In genomic region chr10:45453639-45454250, GRCh38 we compare ENCODE assay signal across 13 cellular contexts.
DNase-seq lines count a peak whose midpoint lies in the region; ATAC-seq, FAIRE-seq and TF ChIP-seq lines count a peak whose summit lies in the region.
"Had no signal": no experiment of that assay in that cellular context is flagged by ENCODE, and none has a peak within 500 bp of the region (broad histone marks: within the 10 kb centered on the region; RNA-seq: fewer than 3 reads in every experiment).

No MANE protein-coding gene starts in this region.

- peaks cover 9% of the 10 kb centered on the region for H3K4me1 Mint-ChIP-seq in endodermal cell

- no peak for FAIRE-seq in pancreas (lab: Jason Lieb, UNC)

- H3K9me3 Mint-ChIP-seq in endodermal cell: no peaks in the 10 kb centered on the region

- no TSS peak for BruUV-seq in A673 (replicated peaks; lab: Mats Ljungman, UMichigan)

- H3K36me3 Mint-ChIP-seq in endodermal cell (ENCODE audit: low read depth): peaks cover 15% of the 10 kb centered on the region

- 88% methylated on average over 7 to 9 of the region's 9 CpGs for WGBS in endodermal cell (ENCODE audit: insufficient coverage in 1 of 2, insufficient read length in 1 of 2), 2 experiments
- 65 to 66% methylated on average over 9 of the region's 9 CpGs for WGBS in pancreas, 2 donors

- peak overlapping the region; percentile 83 for H3K27ac Mint-ChIP-seq in endodermal cell

- H3K9me3 ChIP-seq in endodermal cell (ENCODE audit: control insufficient read depth, low read length): no peaks in the 10 kb centered on the region
- no peaks in the 10 kb centered on the region for H3K9me3 ChIP-seq in pancreas
- no peaks in the 10 kb centered on the region for H3K9me3 ChIP-seq in A673 (ENCODE audit: low read depth, low read length, poor library complexity, severe bottlenecking)
- H3K9me3 ChIP-seq: thoracic aorta had no signal

- H3K4me3 ChIP-seq in endodermal cell (ENCODE audit: low read length) (no peak overlapping the region), pancreas (no peak overlapping the region), A673 (ENCODE audit: low read depth, low read length, poor library complexity, severe bottlenecking) (no peak overlapping the region)
- H3K4me3 ChIP-seq: thoracic aorta had no signal

- no peaks in the 10 kb centered on the region for H3K27me3 Mint-ChIP-seq in endodermal cell (ENCODE audit: insufficient read depth)

- CTCF ChIA-PET in A673 (lab: Charles Lee): no interaction called here

- H3K4me3 Mint-ChIP-seq in endodermal cell: no peak overlapping the region

- no peak overlapping the region for H3K9ac ChIP-seq in endodermal cell (ENCODE audit: extremely low read depth, low read length, poor library complexity, severe bottlenecking)

- TF ChIP-seq CTCF in endodermal cell (conservative IDR thresholded peaks at IDR 0.05) (no peak), pancreas (IDR thresholded peaks at IDR 0.05) (no peak), A673 (conservative IDR thresholded peaks at IDR 0.05; ENCODE audit: low read depth, low read length) (no peak)

- ATAC-seq in GM18511 (IDR thresholded peaks at IDR 0.05; ENCODE audit: unreplicated experiment) (peak; percentile 92), HG03432 (IDR thresholded peaks at IDR 0.05; ENCODE audit: unreplicated experiment) (peak; percentile 79), pancreas (peak; percentile 44 to 54 (median 50)), GM21381 (IDR thresholded peaks at IDR 0.05; ENCODE audit: unreplicated experiment) (no peak)

- intact Hi-C loops in pancreas (cut with DNase I): no loop called here
- intact Hi-C loops in A673 (cut with micrococcal nuclease; ENCODE audit: unreplicated experiment): no loop called here

- no peaks in the 10 kb centered on the region for H3K27me3 ChIP-seq in endodermal cell (ENCODE audit: control insufficient read depth, insufficient read depth, low read length, poor library complexity, severe bottlenecking)
- no peaks in the 10 kb centered on the region for H3K27me3 ChIP-seq in pancreas
- no peaks in the 10 kb centered on the region for H3K27me3 ChIP-seq in A673 (replicated peaks; ENCODE audit: insufficient read depth, low read depth, low read length, poor library complexity)

- no peak for DNase-seq in endodermal cell
- DNase-seq in pancreas: peak in 2 of 6 donors; percentile 30 to 65
- DNase-seq in stimulated activated CD4-positive, alpha-beta T cell treated with anti-CD3 and anti-CD28 coated beads, Interleukin-1b, Interleukin-23, amount 100 ng/mL, for 48 hours: no peak
- no peak for DNase-seq in A673 (ENCODE audit: low spot score)
- no peak for DNase-seq in inferior parietal cortex (ENCODE audit: extremely low spot score)
- DNase-seq: amniotic stem cell, mammary epithelial cell, NCI-H1694 treated with DMSO at 0.1 percent for 48 hours, NCI-H510A treated with DMSO at 0.1 percent for 48 hours had no signal

- no peak overlapping the region for H3K27ac ChIP-seq in endodermal cell (ENCODE audit: low read depth, low read length)
- H3K27ac ChIP-seq in pancreas: peak overlapping the region; percentile 36 to 76 (median 57)
- no peak overlapping the region for H3K27ac ChIP-seq in A673 (ENCODE audit: low read depth, low read length, poor library complexity, severe bottlenecking)
- H3K27ac ChIP-seq: thoracic aorta had no signal

- H3K36me3 ChIP-seq in endodermal cell (ENCODE audit: control insufficient read depth, insufficient read depth, low read length): no peaks in the 10 kb centered on the region
- peaks cover 0 to 15% (median 0%) of the 10 kb centered on the region in 3 donors for H3K36me3 ChIP-seq in pancreas
- H3K36me3 ChIP-seq in A673 (ENCODE audit: insufficient read depth, low read length, poor library complexity, severe bottlenecking): no peaks in the 10 kb centered on the region

- H3K4me1 ChIP-seq in endodermal cell (ENCODE audit: control insufficient read depth, insufficient read depth, low read length) (no peaks in the 10 kb centered on the region), pancreas (peaks cover 21 to 32% (median 26%) of the 10 kb centered on the region in 3 donors), A673 (ENCODE audit: insufficient read depth, low read length, poor library complexity, severe bottlenecking) (no peaks in the 10 kb centered on the region)

- POLR2A ChIA-PET in A673 (lab: Charles Lee; ENCODE audit: low non-redundant PET): no interaction called here

Comparison
In these comparisons a context has a peak if more than half of its experiments do, and no peak if none do; other contexts are left out.
1. H3K27ac ChIP-seq: peak in pancreas (4 of 4); none in endodermal cell (single experiment) and A673 (single experiment).